Comparison of ENCODE assay signal across 19 cellular contexts in genomic region chr10:92470026-92470425, GRCh38.
"Had no signal": no experiment of that assay in that cellular context is flagged by ENCODE, and none has a peak within 500 bp of the region (broad histone marks: within the 10 kb centered on the region; RNA-seq: fewer than 3 reads in every experiment).

No MANE protein-coding gene starts in this region.

- H3K27me3 Mint-ChIP-seq: effector memory CD8-positive, alpha-beta T cell; natural killer cell treated with Interleukin-12 subunit alpha and Interleukin-12 subunit beta and Interleukin-15 and Interleukin-18, amount 100 ng/mL, for 72 hours; progenitor cell of endocrine pancreas; stimulated activated naive B cell treated with anti-CD40 and anti-IgM and Interleukin-4, amounts not matched to agents 10 μg/mL and 1 μg/mL and 100 μg/mL, for 72 hours; stimulated activated naive CD8-positive, alpha-beta T cell treated with anti-CD3 and anti-CD28 coated beads, Interleukin-15, Interleukin-2, amounts not matched to agents 100 ng/mL and 50 ng/mL, for 24 hours had no signal

- H3K4me3 ChIP-seq: coronary artery, gastrocnemius medialis, lower lobe of right lung, right lobe of liver, thoracic aorta, tibial nerve, vagina had no signal

- ATAC-seq: effector memory CD8-positive, alpha-beta T cell; gastrocnemius medialis; left ventricle myocardium superior; natural killer cell treated with Interleukin-12 subunit alpha and Interleukin-12 subunit beta and Interleukin-15 and Interleukin-18, amount 100 ng/mL, for 72 hours; right lobe of liver; stimulated activated naive B cell treated with anti-CD40 and anti-IgM and Interleukin-4, amounts not matched to agents 10 μg/mL and 1 μg/mL and 100 μg/mL, for 72 hours had no signal

- H3K27ac ChIP-seq: coronary artery, gastrocnemius medialis, lower lobe of right lung, parathyroid adenoma, right lobe of liver, thoracic aorta, tibial nerve, vagina had no signal

- H3K27ac Mint-ChIP-seq: natural killer cell treated with Interleukin-12 subunit alpha and Interleukin-12 subunit beta and Interleukin-15 and Interleukin-18, amount 100 ng/mL, for 72 hours; progenitor cell of endocrine pancreas; stimulated activated naive B cell treated with anti-CD40 and anti-IgM and Interleukin-4, amounts not matched to agents 10 μg/mL and 1 μg/mL and 100 μg/mL, for 72 hours; stimulated activated naive CD8-positive, alpha-beta T cell treated with anti-CD3 and anti-CD28 coated beads, Interleukin-15, Interleukin-2, amounts not matched to agents 100 ng/mL and 50 ng/mL, for 24 hours had no signal

- H3K4me1 ChIP-seq: gastrocnemius medialis, lower lobe of right lung, parathyroid adenoma, right lobe of liver, tibial nerve, vagina had no signal

- H3K9me3 Mint-ChIP-seq: effector memory CD8-positive, alpha-beta T cell; natural killer cell treated with Interleukin-12 subunit alpha and Interleukin-12 subunit beta and Interleukin-15 and Interleukin-18, amount 100 ng/mL, for 72 hours; neural crest cell; stimulated activated naive B cell treated with anti-CD40 and anti-IgM and Interleukin-4, amounts not matched to agents 10 μg/mL and 1 μg/mL and 100 μg/mL, for 72 hours; stimulated activated naive CD8-positive, alpha-beta T cell treated with anti-CD3 and anti-CD28 coated beads, Interleukin-15, Interleukin-2, amounts not matched to agents 100 ng/mL and 50 ng/mL, for 24 hours had no signal

- H3K9me3 ChIP-seq: gastrocnemius medialis, lower lobe of right lung, right lobe of liver, thoracic aorta, tibial nerve, vagina had no signal

- H3K4me1 Mint-ChIP-seq: neural crest cell; stimulated activated naive B cell treated with anti-CD40 and anti-IgM and Interleukin-4, amounts not matched to agents 10 μg/mL and 1 μg/mL and 100 μg/mL, for 72 hours had no signal

- H3K4me3 Mint-ChIP-seq: effector memory CD8-positive, alpha-beta T cell; natural killer cell treated with Interleukin-12 subunit alpha and Interleukin-12 subunit beta and Interleukin-15 and Interleukin-18, amount 100 ng/mL, for 72 hours; neural crest cell; stimulated activated naive B cell treated with anti-CD40 and anti-IgM and Interleukin-4, amounts not matched to agents 10 μg/mL and 1 μg/mL and 100 μg/mL, for 72 hours; stimulated activated naive CD8-positive, alpha-beta T cell treated with anti-CD3 and anti-CD28 coated beads, Interleukin-15, Interleukin-2, amounts not matched to agents 100 ng/mL and 50 ng/mL, for 24 hours had no signal

- H3K27me3 ChIP-seq: gastrocnemius medialis, right lobe of liver, tibial nerve, vagina had no signal

- DNase-seq: effector memory CD8-positive, alpha-beta T cell; foreskin fibroblast; gastrocnemius medialis; left ventricle myocardium superior; lower lobe of right lung; right lobe of liver; small intestine; stimulated activated CD4-positive, alpha-beta T cell treated with anti-CD3 and anti-CD28 coated beads, Interleukin-15, amount 100 ng/mL, for 24 hours; stimulated activated CD4-positive, alpha-beta T cell treated with anti-CD3 and anti-CD28 coated beads, Interleukin-2, amount 100 ng/mL, for 48 hours; stimulated activated naive B cell treated with anti-CD40 and anti-IgM and Interleukin-4, amounts not matched to agents 10 μg/mL and 1 μg/mL and 100 μg/mL, for 72 hours had no signal
